In the genomic region with DNA sequence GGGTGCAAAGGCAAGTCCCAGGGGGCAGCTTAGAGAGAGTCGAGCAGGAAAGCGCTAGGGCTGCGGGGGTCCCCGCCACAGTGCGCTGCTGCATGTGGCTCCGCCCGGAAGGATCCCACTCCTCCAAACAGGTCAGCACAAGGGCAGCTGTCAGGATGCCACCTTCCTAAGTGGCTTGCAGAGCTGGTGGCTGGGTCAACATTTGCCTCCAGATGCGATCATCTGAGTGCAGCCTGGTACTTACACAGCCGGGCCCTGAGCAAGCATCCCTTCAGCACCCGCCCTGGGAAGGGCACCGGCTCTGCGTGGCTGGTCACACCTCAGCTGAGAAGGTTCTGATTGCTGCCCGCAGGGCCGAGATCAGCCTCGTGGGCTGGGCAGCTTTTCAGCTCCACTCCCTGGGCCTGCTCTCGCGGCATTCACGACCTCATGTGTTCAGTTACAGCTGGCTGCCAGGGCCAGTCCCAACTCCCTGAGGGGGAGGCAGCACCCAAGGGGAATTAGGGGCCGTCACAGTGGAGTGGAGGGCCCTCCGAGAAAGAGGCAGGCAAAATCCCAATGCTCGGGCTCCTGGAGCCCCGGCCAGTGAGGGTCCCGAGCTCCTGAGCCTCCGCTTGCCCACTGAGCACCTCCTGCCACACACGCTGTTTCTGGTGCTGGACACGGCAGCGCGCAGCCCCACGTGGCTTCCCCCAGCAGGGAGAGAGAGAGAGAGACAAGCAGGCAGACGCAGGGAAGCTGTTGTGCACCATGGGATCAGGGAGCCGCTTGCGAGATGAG, we compare ENCODE assay signal across 25 cellular contexts. TPM values are rescaled to one million over a fixed set of nuclear protein-coding genes. Genes with fewer than 3 reads are reported as not detected.
DNase-seq lines count a peak whose midpoint lies in the region; ATAC-seq, FAIRE-seq and TF ChIP-seq lines count a peak whose summit lies in the region.
"Had no signal": no experiment of that assay in that cellular context is flagged by ENCODE, and none has a peak within 500 bp of the region (broad histone marks: within the 10 kb centered on the region; RNA-seq: fewer than 3 reads in every experiment).

No MANE protein-coding gene starts in this region.

- DNase-seq in D341Med (ENCODE audit: low spot score) (peak; percentile 15), H1 (ENCODE audit: low read depth in 1 of 2, low spot score in 2 of 2) (no peak), osteoblast (ENCODE audit: insufficient read length, low spot score, missing footprints) (peak; percentile 42)
- DNase-seq in stimulated activated CD4-positive, alpha-beta T cell treated with anti-CD3 and anti-CD28 coated beads, Interleukin-2, amount 100 ng/mL, for 24 hours, result no peak
- DNase-seq: BE2C, COR-L47, DND-41, IMR-90, NCI-H1105 treated with DMSO at 0.1 percent for 48 hours, NCI-H2029 treated with DMSO at 0.1 percent for 48 hours, NCI-H2171, NCI-H345, NCI-H524, NCI-H82 had no signal

- no peaks in the 10 kb centered on the region for H3K79me1 ChIP-seq in H1 (ENCODE audit: low read depth, low read length)

- peaks cover 42% of the 10 kb centered on the region for H4K20me1 ChIP-seq in BLaER1
- peaks cover 3 to 7% of the 10 kb centered on the region in 2 experiments for H4K20me1 ChIP-seq in H1 (replicated peaks in 1 of 2; ENCODE audit: control insufficient read depth in 1 of 2, insufficient read depth in 2 of 2, low read length in 2 of 2)
- peaks cover 21% of the 10 kb centered on the region for H4K20me1 ChIP-seq in osteoblast (ENCODE audit: insufficient read depth, low read length)

- H4K91ac ChIP-seq in H1 (replicated peaks; ENCODE audit: insufficient read length, low read length), result no peak overlapping the region

- peak overlapping the region; percentile 35; the same call in 1 of the 2 replicates for H2BK5ac ChIP-seq in H1 (ENCODE audit: low read depth, low read length)

- no peak overlapping the region for H3K14ac ChIP-seq in H1 (ENCODE audit: insufficient read length)

- H3K4me1 ChIP-seq in BLaER1 (peaks cover 27% of the 10 kb centered on the region), H1 (replicated peaks in 1 of 4; ENCODE audit: control insufficient read depth in 3 of 4, insufficient read depth in 4 of 4, low read length in 3 of 4) (no peaks in the 10 kb centered on the region), osteoblast (ENCODE audit: insufficient read depth, low read length) (no peaks in the 10 kb centered on the region)
- H3K4me1 ChIP-seq: BE2C had no signal

- no peak overlapping the region for H3K56ac ChIP-seq in H1 (replicated peaks; ENCODE audit: insufficient read length, low read depth, low read length)

- H3K9ac ChIP-seq in BLaER1 (peak overlapping the region; percentile 47), H1 (replicated peaks in 1 of 4; ENCODE audit: extremely low read depth in 1 of 4, low read depth in 3 of 4, low read length in 3 of 4) (no peak overlapping the region)
- H3K9ac ChIP-seq: KMS-11 had no signal

- WGBS in H1 (ENCODE audit: extremely low coverage in 1 of 2, insufficient coverage in 1 of 2, insufficient read length in 1 of 2, insufficient replicate concordance in 2 of 2, low coverage in 1 of 2, low lambda C conversion rate in 2 of 2, missing lambda C conversion rate in 1 of 2), 2 experiments, result 89% methylated on average over 31 of the region's 32 CpGs; no CpG with 5 or more reads in 1 of the 2 experiments

- H2BK120ac ChIP-seq in H1 (replicated peaks; ENCODE audit: low read depth, low read length), result no peak overlapping the region

- H3K79me2 ChIP-seq in H1 (ENCODE audit: control insufficient read depth in 1 of 2, insufficient read depth in 2 of 2, low read length in 2 of 2) (no peaks in the 10 kb centered on the region), osteoblast (ENCODE audit: insufficient read depth, low read length) (peaks cover 50% of the 10 kb centered on the region)

- no peak for ATAC-seq in GM21576 (IDR thresholded peaks at IDR 0.05; ENCODE audit: unreplicated experiment)
- ATAC-seq in GM18511 (IDR thresholded peaks at IDR 0.05; ENCODE audit: unreplicated experiment), result no peak
- ATAC-seq: Panc1 had no signal

- H3K9me3 ChIP-seq in BLaER1, result peaks cover 33% of the 10 kb centered on the region
- no peaks in the 10 kb centered on the region for H3K9me3 ChIP-seq in H1 (ENCODE audit: insufficient read depth in 2 of 2, low read depth in 1 of 2, low read length in 1 of 2)
- peaks cover 16% of the 10 kb centered on the region for H3K9me3 ChIP-seq in osteoblast (ENCODE audit: low read depth, low read length)

- no peak for TF ChIP-seq POLR2A in H1 (IDR thresholded peaks at IDR 0.05; ENCODE audit: control extremely low read depth in 1 of 2, low read depth in 2 of 2, low read length in 2 of 2)

- no peak overlapping the region for H2AK5ac ChIP-seq in H1 (ENCODE audit: low read depth, low read length)

- H2BK12ac ChIP-seq in H1 (ENCODE audit: low read depth, low read length), result no peak overlapping the region

- no peak overlapping the region for H4K5ac ChIP-seq in H1 (ENCODE audit: insufficient read length, low read depth, low read length)

- no peak overlapping the region for H2AFZ ChIP-seq in H1 (ENCODE audit: low read length)
- no peak overlapping the region for H2AFZ ChIP-seq in osteoblast (ENCODE audit: low read length)

- H3K18ac ChIP-seq in H1 (ENCODE audit: extremely low read depth, low read length), result no peak overlapping the region

- peak overlapping the region; percentile 37 for H3K27ac ChIP-seq in BLaER1
- no peak overlapping the region; the same call in 1 of the 2 replicates for H3K27ac ChIP-seq in H1 (ENCODE audit: low read depth, low read length)
- no peak overlapping the region for H3K27ac ChIP-seq in osteoblast (ENCODE audit: low read depth, low read length)
- H3K27ac ChIP-seq: KMS-11 had no signal

- no peak overlapping the region for H3K4ac ChIP-seq in H1 (replicated peaks; ENCODE audit: insufficient read length, low read depth, low read length)

- H3K4me3 ChIP-seq in BLaER1 (no peak overlapping the region), H1 (ENCODE audit: extremely low read depth in 1 of 4, insufficient read depth in 2 of 4, low read depth in 3 of 4, low read length in 4 of 4) (no peak overlapping the region), osteoblast (ENCODE audit: insufficient read depth, low read length) (no peak overlapping the region)

- H3K4me2 ChIP-seq in BLaER1 (peak overlapping the region; percentile 77), H1 (ENCODE audit: insufficient read depth in 1 of 2, low read depth in 2 of 2, low read length in 2 of 2) (no peak overlapping the region), osteoblast (ENCODE audit: insufficient read depth, low read length) (no peak overlapping the region)
- H3K4me2 ChIP-seq: KMS-11 had no signal

- H3K23me2 ChIP-seq in H1 (ENCODE audit: low read depth, low read length), result no peaks in the 10 kb centered on the region

- no peak overlapping the region for H2BK15ac ChIP-seq in H1 (ENCODE audit: low read length)

- no peak for FAIRE-seq in H1 (lab: Jason Lieb, UNC)
- FAIRE-seq: GM12892, GM18507, GM19239 had no signal

- no peak overlapping the region for H2BK20ac ChIP-seq in H1 (ENCODE audit: low read length)

- H3K23ac ChIP-seq in H1 (ENCODE audit: insufficient read length), result no peak overlapping the region

- no peak overlapping the region for H4K8ac ChIP-seq in H1 (ENCODE audit: extremely low read depth, insufficient read depth, low read length)

- TF ChIP-seq RAD21 in H1 (IDR thresholded peaks at IDR 0.05 in 1 of 2, conservative IDR thresholded peaks at IDR 0.05 in 1 of 2; ENCODE audit: low read depth in 2 of 2, low read length in 2 of 2), result no peak

- H3K27me3 ChIP-seq in BLaER1 (no peaks in the 10 kb centered on the region), H1 (replicated peaks in 1 of 4; ENCODE audit: control insufficient read depth in 3 of 4, extremely low read depth in 1 of 4, insufficient read depth in 3 of 4, low read length in 3 of 4) (no peaks in the 10 kb centered on the region; a peak in 1 of 7 replicates), osteoblast (ENCODE audit: insufficient read depth, low read length) (no peaks in the 10 kb centered on the region)
- H3K27me3 ChIP-seq: BE2C had no signal

- CTCF ChIA-PET in H1 (lab: Charles Lee; ENCODE audit: partially characterized antibody), result interaction anchor here (0.6 to 1.4 kb wide), 4 partner anchors 9 to 159 kb away, joined by 3 read pairs; no protein-coding TSS in a partner anchor

- peaks cover 100% of the 10 kb centered on the region for H3K36me3 ChIP-seq in BLaER1
- H3K36me3 ChIP-seq in H1 (ENCODE audit: control insufficient read depth in 2 of 4, insufficient read depth in 4 of 4, low read length in 3 of 4), result peaks cover 0 to 3% (median 0%) of the 10 kb centered on the region in 4 experiments; a peak in 2 of 8 replicates
- peaks cover 82% of the 10 kb centered on the region for H3K36me3 ChIP-seq in osteoblast (ENCODE audit: insufficient read depth, low read length)

- POLR2A ChIA-PET in H1 (lab: Charles Lee; ENCODE audit: partially characterized antibody), result interaction anchor here (1.2 to 1.6 kb wide), 2 partner anchors 18 to 39 kb away, joined by 3 read pairs; no protein-coding TSS in a partner anchor

- TF ChIP-seq CTCF in H1 (IDR thresholded peaks at IDR 0.05; ENCODE audit: control extremely low read depth in 1 of 3, insufficient read depth in 1 of 3, low read depth in 1 of 3, low read length in 3 of 3) (no peak), osteoblast (IDR thresholded peaks at IDR 0.05; ENCODE audit: extremely low read depth, low read depth, low read length) (no peak)

- TF ChIP-seq EP300 in H1 (IDR thresholded peaks at IDR 0.05; ENCODE audit: borderline replicate concordance in 1 of 2, low read depth in 2 of 2, low read length in 2 of 2), result no peak

RNA-seq across cellular contexts. Expression of gene AP1M1, which starts 26.7 kb away (rescaled TPM):
- total RNA-seq in H1 (2021; fragmentation: NEBNext Ultra II Directional; extraction: Animal tissue kit (Norgen Biotek cat#: 25700)), result 37.2 and 37.5 TPM in 2 replicates
- 30.9 and 45.1 TPM in 2 replicates for polyA plus RNA-seq in H1 (2011; rRNA removed)
- polyA plus RNA-seq in H1 (2011; cell fraction: cytosol; rRNA removed), result 35.2 TPM
- polyA plus RNA-seq in H1 (2011; cell fraction: nucleus; rRNA removed), result 48.2 TPM
- 28.6 to 43.6 TPM (median 38.3 TPM) in 4 replicates for polyA plus RNA-seq in H1 (2012, experiment 1 of 2)
- 39.9 TPM for polyA plus RNA-seq in H1 (2012, experiment 2 of 2)
- 16.6 TPM for polyA plus RNA-seq in H1 (2013, experiment 1 of 2)
- polyA plus RNA-seq in H1 (2013, experiment 2 of 2), result 16.4 TPM
- 24.3 and 31.3 TPM in 2 replicates for polyA minus RNA-seq in H1 (2011; rRNA and poly(A)+ RNA removed)
- 34.6 TPM for polyA minus RNA-seq in H1 (2011; cell fraction: cytosol; rRNA and poly(A)+ RNA removed)
- 27.1 TPM for polyA minus RNA-seq in H1 (2011; cell fraction: nucleus; rRNA and poly(A)+ RNA removed)
- 49.5 and 52.1 TPM in 2 replicates for total RNA-seq in osteoblast

RNA-seq across cellular contexts. Expression of gene FAM32A, which starts 39.2 kb away (rescaled TPM):
- 75.6 and 78.9 TPM in 2 replicates for total RNA-seq in H1 (2021; fragmentation: NEBNext Ultra II Directional; extraction: Animal tissue kit (Norgen Biotek cat#: 25700))
- polyA plus RNA-seq in H1 (2011; rRNA removed), result 99.0 and 105 TPM in 2 replicates
- polyA plus RNA-seq in H1 (2011; cell fraction: cytosol; rRNA removed), result 132 TPM
- polyA plus RNA-seq in H1 (2011; cell fraction: nucleus; rRNA removed), result 72.9 TPM
- 82.7 to 92.5 TPM (median 90.1 TPM) in 4 replicates for polyA plus RNA-seq in H1 (2012, experiment 1 of 2)
- polyA plus RNA-seq in H1 (2012, experiment 2 of 2), result 52.5 TPM
- 61.3 TPM for polyA plus RNA-seq in H1 (2013, experiment 1 of 2)
- polyA plus RNA-seq in H1 (2013, experiment 2 of 2), result 63.7 TPM
- polyA minus RNA-seq in H1 (2011; rRNA and poly(A)+ RNA removed), result 45.7 and 50.9 TPM in 2 replicates
- polyA minus RNA-seq in H1 (2011; cell fraction: cytosol; rRNA and poly(A)+ RNA removed), result 26.8 TPM
- 24.7 TPM for polyA minus RNA-seq in H1 (2011; cell fraction: nucleus; rRNA and poly(A)+ RNA removed)
- total RNA-seq in osteoblast, result 93.4 and 109 TPM in 2 replicates

RNA-seq across cellular contexts. Expression of gene CIB3, which starts 51.1 kb away (rescaled TPM):
- not detected in 2 replicates for total RNA-seq in H1 (2021; fragmentation: NEBNext Ultra II Directional; extraction: Animal tissue kit (Norgen Biotek cat#: 25700))
- not detected in 2 replicates for polyA plus RNA-seq in H1 (2011; rRNA removed)
- polyA plus RNA-seq in H1 (2011; cell fraction: cytosol; rRNA removed), result not detected
- polyA plus RNA-seq in H1 (2011; cell fraction: nucleus; rRNA removed), result not detected
- not detected in 4 replicates for polyA plus RNA-seq in H1 (2012, experiment 1 of 2)
- not detected for polyA plus RNA-seq in H1 (2012, experiment 2 of 2)
- polyA plus RNA-seq in H1 (2013, experiment 1 of 2), result not detected
- not detected for polyA plus RNA-seq in H1 (2013, experiment 2 of 2)
- not detected in 2 replicates for polyA minus RNA-seq in H1 (2011; rRNA and poly(A)+ RNA removed)
- polyA minus RNA-seq in H1 (2011; cell fraction: cytosol; rRNA and poly(A)+ RNA removed), result not detected
- polyA minus RNA-seq in H1 (2011; cell fraction: nucleus; rRNA and poly(A)+ RNA removed), result not detected
- total RNA-seq in osteoblast, result not detected in 2 replicates
- total RNA-seq: A673; CD4-positive, alpha-beta T cell; H4; IMR-90 had no signal
- polyA plus RNA-seq: IMR-90 had no signal

Comparison
In these comparisons a context has a peak if more than half of its experiments do, and no peak if none do; other contexts are left out.
1. DNase-seq: peak in D341Med (single experiment) and osteoblast (single experiment); none in H1 (0 of 2) and stimulated activated CD4-positive, alpha-beta T cell treated with anti-CD3 and anti-CD28 coated beads, Interleukin-2, amount 100 ng/mL, for 24 hours (0 of 2).